Comparison of ENCODE assay signal across 23 cellular contexts in genomic region chr18:10295751-10296150, GRCh38.
DNase-seq lines count a peak whose midpoint lies in the region; ATAC-seq, FAIRE-seq and TF ChIP-seq lines count a peak whose summit lies in the region.
"Had no signal": no experiment of that assay in that cellular context is flagged by ENCODE, and none has a peak within 500 bp of the region (broad histone marks: within the 10 kb centered on the region; RNA-seq: fewer than 3 reads in every experiment).

No MANE protein-coding gene starts in this region.

- 76% methylated on average over 2 of the region's 2 CpGs for WGBS in pancreas, 2 donors

- H3K4me3 ChIP-seq in BLaER1 treated with 17β-estradiol and CSF1 and Interleukin-3, amounts not matched to agents 10 nM and 100 nM, result no peak overlapping the region
- no peak overlapping the region for H3K4me3 ChIP-seq in endothelial cell of umbilical vein (replicated peaks in 1 of 3; ENCODE audit: insufficient read depth in 1 of 3, low read depth in 1 of 3, low read length in 3 of 3)
- no peak overlapping the region for H3K4me3 ChIP-seq in pancreas
- H3K4me3 ChIP-seq in foreskin fibroblast (ENCODE audit: low read depth in 1 of 2, low read length in 2 of 2), result no peak overlapping the region
- H3K4me3 ChIP-seq: A549, HAP-1 had no signal

- no peaks in the 10 kb centered on the region; a peak in 1 of 22 replicates for H3K9me3 ChIP-seq in BLaER1 treated with 17β-estradiol and CSF1 and Interleukin-3, amounts not matched to agents 10 nM and 100 nM (replicated peaks in 1 of 11)
- no peaks in the 10 kb centered on the region for H3K9me3 ChIP-seq in endothelial cell of umbilical vein (replicated peaks; ENCODE audit: control insufficient read depth, insufficient read depth, low read length)
- no peaks in the 10 kb centered on the region for H3K9me3 ChIP-seq in pancreas
- H3K9me3 ChIP-seq: A549, BE2C, Caco-2, HAP-1 had no signal

- peaks cover 57% of the 10 kb centered on the region for H3K4me1 Mint-ChIP-seq in nephron progenitor cell
- H3K4me1 Mint-ChIP-seq: CD4-positive, CD25-positive, alpha-beta regulatory T cell had no signal

- no peaks in the 10 kb centered on the region for H3K9me1 ChIP-seq in endothelial cell of umbilical vein (replicated peaks; ENCODE audit: control insufficient read depth, extremely low read depth, insufficient read depth, low read length)

- H4K20me1 ChIP-seq in BLaER1 treated with 17β-estradiol and CSF1 and Interleukin-3, amounts not matched to agents 10 nM and 100 nM, result no peaks in the 10 kb centered on the region
- no peaks in the 10 kb centered on the region for H4K20me1 ChIP-seq in endothelial cell of umbilical vein (replicated peaks; ENCODE audit: control insufficient read depth, extremely low read depth, insufficient read depth, low read length)

- peaks cover 2% of the 10 kb centered on the region for H3K27me3 Mint-ChIP-seq in nephron progenitor cell (ENCODE audit: low read depth, poor library complexity)

- H3K4me3 Mint-ChIP-seq in nephron progenitor cell, result no peak overlapping the region
- H3K4me3 Mint-ChIP-seq: CD4-positive, CD25-positive, alpha-beta regulatory T cell; CD8-positive, alpha-beta T cell; HFFc6 had no signal

- no peak for ATAC-seq in sciatic nerve
- no peak for ATAC-seq in pancreas
- ATAC-seq: A549; CD8-positive, alpha-beta T cell had no signal

- intact Hi-C loops in endothelial cell of umbilical vein (cut with micrococcal nuclease) (no loop called here), sciatic nerve (cut with DNase I) (no loop called here), pancreas (cut with DNase I) (no loop called here)

- H3K27me3 ChIP-seq in BLaER1 treated with 17β-estradiol and CSF1 and Interleukin-3, amounts not matched to agents 10 nM and 100 nM, result no peaks in the 10 kb centered on the region
- no peaks in the 10 kb centered on the region for H3K27me3 ChIP-seq in endothelial cell of umbilical vein (ENCODE audit: control insufficient read depth in 2 of 2, insufficient read depth in 2 of 2, low read length in 2 of 2)
- no peaks in the 10 kb centered on the region for H3K27me3 ChIP-seq in pancreas
- H3K27me3 ChIP-seq: BE2C had no signal

- H3K4me1 ChIP-seq in BLaER1 treated with 17β-estradiol and CSF1 and Interleukin-3, amounts not matched to agents 10 nM and 100 nM, result peaks cover 69 to 100% (median 84%) of the 10 kb centered on the region in 10 experiments
- peaks cover 23% of the 10 kb centered on the region for H3K4me1 ChIP-seq in endothelial cell of umbilical vein (ENCODE audit: control insufficient read depth, extremely low read depth, insufficient read depth, low read length)
- H3K4me1 ChIP-seq in pancreas, result no peaks in the 10 kb centered on the region
- H3K4me1 ChIP-seq: A549, BE2C, HAP-1 had no signal

- H3K9me3 Mint-ChIP-seq in nephron progenitor cell, result no peaks in the 10 kb centered on the region
- H3K9me3 Mint-ChIP-seq: CD4-positive, CD25-positive, alpha-beta regulatory T cell; CD8-positive, alpha-beta T cell; HFFc6 had no signal

- DNase-seq in endothelial cell of umbilical vein (ENCODE audit: low read depth, low spot score) (peak; percentile 61), nephron progenitor cell (no peak), sciatic nerve (ENCODE audit: low spot score) (no peak), pancreas (no peak), foreskin fibroblast (no peak)
- DNase-seq: 8988T; ACHN; AML-193; BE2C; Caco-2; CD4-positive, CD25-positive, alpha-beta regulatory T cell; CD8-positive, alpha-beta T cell; DMS153; DND-41; GOT3; HFFc6 had no signal

- no peaks in the 10 kb centered on the region for H3K36me3 ChIP-seq in BLaER1 treated with 17β-estradiol and CSF1 and Interleukin-3, amounts not matched to agents 10 nM and 100 nM
- H3K36me3 ChIP-seq in endothelial cell of umbilical vein (ENCODE audit: control insufficient read depth in 2 of 2, extremely low read depth in 1 of 2, insufficient read depth in 2 of 2, low read length in 2 of 2), result no peaks in the 10 kb centered on the region
- H3K36me3 ChIP-seq in pancreas, result no peaks in the 10 kb centered on the region
- H3K36me3 ChIP-seq: BE2C, HAP-1 had no signal

- POLR2A ChIA-PET in endothelial cell of umbilical vein (lab: Charles Lee), result no interaction called here

- no peak for TF ChIP-seq POLR2A in endothelial cell of umbilical vein (IDR thresholded peaks at IDR 0.05; ENCODE audit: low read depth, low read length)

- H3K4me2 ChIP-seq in BLaER1 treated with 17β-estradiol and CSF1 and Interleukin-3, amounts not matched to agents 10 nM and 100 nM, result peak overlapping the region; percentile 20 to 84 (median 79); a peak in 16 of 22 replicates
- H3K4me2 ChIP-seq in endothelial cell of umbilical vein (ENCODE audit: insufficient read depth, low read length), result no peak overlapping the region
- H3K4me2 ChIP-seq: A549 had no signal

- no peak overlapping the region for H3K27ac ChIP-seq in BLaER1 treated with 17β-estradiol and CSF1 and Interleukin-3, amounts not matched to agents 10 nM and 100 nM
- H3K27ac ChIP-seq in endothelial cell of umbilical vein (ENCODE audit: insufficient read depth, low read depth, low read length), result no peak overlapping the region
- H3K27ac ChIP-seq in pancreas, result no peak overlapping the region
- H3K27ac ChIP-seq: A549, C4-2B had no signal

- H3K79me2 ChIP-seq in endothelial cell of umbilical vein (ENCODE audit: control insufficient read depth, insufficient read depth, low read length), result no peaks in the 10 kb centered on the region

- peak overlapping the region; percentile 45 for H3K27ac Mint-ChIP-seq in nephron progenitor cell
- H3K27ac Mint-ChIP-seq: CD4-positive, CD25-positive, alpha-beta regulatory T cell; CD8-positive, alpha-beta T cell; HFFc6 had no signal

- no peaks in the 10 kb centered on the region for H3K36me3 Mint-ChIP-seq in nephron progenitor cell (ENCODE audit: low read depth)
- H3K36me3 Mint-ChIP-seq: CD4-positive, CD25-positive, alpha-beta regulatory T cell; CD8-positive, alpha-beta T cell had no signal

- CTCF ChIA-PET in endothelial cell of umbilical vein (lab: Charles Lee), result no interaction called here

- TF ChIP-seq CTCF in endothelial cell of umbilical vein (IDR thresholded peaks at IDR 0.05; ENCODE audit: extremely low read depth in 1 of 2, insufficient read depth in 1 of 2, low read depth in 1 of 2, low read length in 2 of 2) (no peak), nephron progenitor cell (IDR thresholded peaks at IDR 0.05) (no peak), pancreas (IDR thresholded peaks at IDR 0.05) (no peak), foreskin fibroblast (IDR thresholded peaks at IDR 0.05; ENCODE audit: low read depth, low read length) (no peak)

- dilution Hi-C loops in endothelial cell of umbilical vein (cut with MboI; ENCODE audit: extremely low pct_ligation_motif_present, low sequenced_read_pairs), result no loop called here

- FAIRE-seq in endothelial cell of umbilical vein (lab: Jason Lieb, UNC) (peak; percentile 42), pancreas (lab: Jason Lieb, UNC) (no peak)
- FAIRE-seq: A549, G401.6, GM12892, H54 had no signal

- H3K9ac ChIP-seq in BLaER1 treated with 17β-estradiol and CSF1 and Interleukin-3, amounts not matched to agents 10 nM and 100 nM, result no peak overlapping the region
- no peak overlapping the region for H3K9ac ChIP-seq in endothelial cell of umbilical vein (replicated peaks; ENCODE audit: extremely low read depth, insufficient read depth, low read length)

- H2AFZ ChIP-seq in endothelial cell of umbilical vein (ENCODE audit: low read depth, low read length), result peak overlapping the region; percentile 6

- no TSS peak for BruUV-seq in endothelial cell of umbilical vein (replicated peaks; lab: Mats Ljungman, UMichigan)

TF ChIP-seq in endothelial cell of umbilical vein, 7 proteins besides CTCF, POLR2A, EP300 and RAD21:
- TF ChIP-seq MAX (IDR thresholded peaks at IDR 0.05; ENCODE audit: insufficient read depth, insufficient read length), result no peak
- no peak for TF ChIP-seq POLR2AphosphoS5 (IDR thresholded peaks at IDR 0.05; ENCODE audit: insufficient read depth, low read depth, low read length)
- no peak for TF ChIP-seq EZH2 (IDR thresholded peaks at IDR 0.05; ENCODE audit: borderline replicate concordance, low read depth, low read length, severe bottlenecking)
- no peak for TF ChIP-seq MYC (IDR thresholded peaks at IDR 0.05; ENCODE audit: low read depth, low read length)
- TF ChIP-seq FOS (IDR thresholded peaks at IDR 0.05; ENCODE audit: borderline replicate concordance, insufficient read depth, low read length), result peak; percentile 41
- TF ChIP-seq JUN (IDR thresholded peaks at IDR 0.05; ENCODE audit: borderline replicate concordance, insufficient read depth, insufficient read length, low read depth), result no peak
- peak; percentile 88 for TF ChIP-seq GATA2 (IDR thresholded peaks at IDR 0.05; ENCODE audit: insufficient read depth, insufficient read length, low read depth, low read length)
